36 cellular contexts compared by ENCODE assay signal in genomic region chr4:124884316-124884715, GRCh38.
"Had no signal": no experiment of that assay in that cellular context is flagged by ENCODE, and none has a peak within 500 bp of the region (broad histone marks: within the 10 kb centered on the region; RNA-seq: fewer than 3 reads in every experiment).

No MANE protein-coding gene starts in this region.

- DNase-seq: activated CD4-positive, alpha-beta memory T cell treated with anti-CD3 and anti-CD28 coated beads for 36 hours; activated CD4-positive, alpha-beta T cell treated with anti-CD3 and anti-CD28 coated beads for 36 hours; activated CD4-positive, alpha-beta T cell treated with anti-CD3 and anti-CD28 coated beads, Interleukin-2, amount 10 ng/mL, durations not matched to agents 24 days and 14 days; activated CD4-positive, CD25-positive, alpha-beta regulatory T cell; activated CD4-positive, CD25-positive, alpha-beta regulatory T cell treated with anti-CD3 and anti-CD28 coated beads, Interleukin-2, amount 50 U/mL, for 72 hours; activated CD8-positive, alpha-beta memory T cell treated with anti-CD3 and anti-CD28 coated beads, Interleukin-2, amount 10 ng/mL, durations not matched to agents 7 days and 5 days; activated CD8-positive, alpha-beta memory T cell treated with anti-CD3 and anti-CD28 coated beads, Interleukin-2, amount 50 U/mL, for 4 hours; activated CD8-positive, alpha-beta T cell treated with anti-CD3 and anti-CD28 coated beads, Interleukin-2, amount 10 ng/mL, durations not matched to agents 7 days and 5 days; activated effector memory CD4-positive, alpha-beta T cell treated with anti-CD3 and anti-CD28 coated beads, Interleukin-2, amount 50 U/mL, for 16 hours; activated naive CD4-positive, alpha-beta T cell; activated naive CD4-positive, alpha-beta T cell treated with anti-CD3 and anti-CD28 coated beads, Interleukin-2, amount 10 ng/mL, durations not matched to agents 7 days and 5 days; activated naive CD8-positive, alpha-beta T cell treated with anti-CD3 and anti-CD28 coated beads, Interleukin-2, amount 10 ng/mL, durations not matched to agents 7 days and 5 days; activated T-cell treated with anti-CD3 and anti-CD28 coated beads, Interleukin-2, amount 50 U/mL, for 1 hour; activated T-cell treated with anti-CD3 and anti-CD28 coated beads, Interleukin-2, amount 50 U/mL, for 48 hours; central memory CD4-positive, alpha-beta T cell; cerebellar nuclear complex; colonic mucosa; effector memory CD4-positive, alpha-beta T cell; erythroblast; foreskin keratinocyte; gastrocnemius medialis; glutamatergic neuron; heart left ventricle; T-helper 1 cell; T-helper 17 cell; T1000; WERI-Rb-1 had no signal

- H3K4me1 ChIP-seq: ascending aorta, breast epithelium, colonic mucosa, foreskin keratinocyte, gastrocnemius medialis, heart left ventricle had no signal

- H3K4me3 ChIP-seq: ascending aorta, breast epithelium, cardiac muscle cell, colonic mucosa, esophagus muscularis mucosa, gastrocnemius medialis, heart left ventricle had no signal

- H3K4me1 Mint-ChIP-seq: activated CD4-positive, alpha-beta T cell treated with anti-CD3 and anti-CD28 coated beads for 36 hours; activated CD4-positive, alpha-beta T cell treated with anti-CD3 and anti-CD28 coated beads, Interleukin-2, amount 10 ng/mL, durations not matched to agents 24 days and 14 days; activated CD8-positive, alpha-beta memory T cell treated with anti-CD3 and anti-CD28 coated beads, Interleukin-2, amount 10 ng/mL, durations not matched to agents 7 days and 5 days; activated naive CD4-positive, alpha-beta T cell treated with anti-CD3 and anti-CD28 coated beads, Interleukin-2, amount 10 ng/mL, durations not matched to agents 7 days and 5 days; activated naive CD8-positive, alpha-beta T cell treated with anti-CD3 and anti-CD28 coated beads, Interleukin-2, amount 10 ng/mL, durations not matched to agents 7 days and 5 days; T-helper 17 cell had no signal

- H3K27me3 Mint-ChIP-seq: activated CD4-positive, alpha-beta memory T cell treated with anti-CD3 and anti-CD28 coated beads for 36 hours; activated CD4-positive, alpha-beta T cell treated with anti-CD3 and anti-CD28 coated beads for 36 hours; activated CD4-positive, alpha-beta T cell treated with anti-CD3 and anti-CD28 coated beads, Interleukin-2, amount 10 ng/mL, durations not matched to agents 24 days and 14 days; activated CD8-positive, alpha-beta memory T cell treated with anti-CD3 and anti-CD28 coated beads, Interleukin-2, amount 10 ng/mL, durations not matched to agents 7 days and 5 days; activated naive CD4-positive, alpha-beta T cell treated with anti-CD3 and anti-CD28 coated beads, Interleukin-2, amount 10 ng/mL, durations not matched to agents 7 days and 5 days; activated naive CD8-positive, alpha-beta T cell treated with anti-CD3 and anti-CD28 coated beads, Interleukin-2, amount 10 ng/mL, durations not matched to agents 7 days and 5 days; brain; T-helper 17 cell had no signal

- H3K9me3 Mint-ChIP-seq: activated CD4-positive, alpha-beta T cell treated with anti-CD3 and anti-CD28 coated beads, Interleukin-2, amount 10 ng/mL, durations not matched to agents 24 days and 14 days; activated naive CD4-positive, alpha-beta T cell treated with anti-CD3 and anti-CD28 coated beads, Interleukin-2, amount 10 ng/mL, durations not matched to agents 7 days and 5 days; activated naive CD8-positive, alpha-beta T cell treated with anti-CD3 and anti-CD28 coated beads, Interleukin-2, amount 10 ng/mL, durations not matched to agents 7 days and 5 days; activated T-helper 1 cell treated with anti-CD3 and anti-CD28 coated beads, Interleukin-12 subunit alpha, Interleukin-12 subunit beta, Interleukin-2, Interleukin-4 antibody, amounts not matched to agents 30 ng/mL and 10 ng/mL and 1 ng/mL, durations not matched to agents 14 hours and 24 hours and 36 hours; activated T-helper 2 cell treated with anti-CD3 and anti-CD28 coated beads, Interferon-gamma antibody, Interleukin-2, Interleukin-4, amounts not matched to agents 10 μg/mL and 5 μg/mL and 100 μg/mL, durations not matched to agents 14 hours and 24 hours and 36 hours; brain; T-helper 2 cell treated with Interferon-gamma antibody and Interleukin-4, amounts not matched to agents 5 μg/mL and 100 μg/mL, for 36 hours had no signal

- ATAC-seq: activated CD4-positive, alpha-beta T cell treated with anti-CD3 and anti-CD28 coated beads for 36 hours; activated CD8-positive, alpha-beta memory T cell treated with anti-CD3 and anti-CD28 coated beads, Interleukin-2, amount 10 ng/mL, durations not matched to agents 7 days and 5 days; activated CD8-positive, alpha-beta T cell treated with anti-CD3 and anti-CD28 coated beads, Interleukin-2, amount 10 ng/mL, durations not matched to agents 7 days and 5 days; activated naive CD4-positive, alpha-beta T cell treated with anti-CD3 and anti-CD28 coated beads, Interleukin-2, amount 50 U/mL, for 72 hours; foreskin keratinocyte; gastrocnemius medialis; heart left ventricle; T-helper 17 cell had no signal

- H3K9me3 ChIP-seq: ascending aorta, breast epithelium, colonic mucosa, esophagus muscularis mucosa, gastrocnemius medialis, heart left ventricle had no signal

- H3K36me3 ChIP-seq: ascending aorta, breast epithelium, cardiac muscle cell, colonic mucosa, esophagus muscularis mucosa, gastrocnemius medialis, heart left ventricle, WERI-Rb-1 had no signal

- H3K27ac ChIP-seq: ascending aorta, breast epithelium, cardiac muscle cell, colonic mucosa, esophagus muscularis mucosa, foreskin keratinocyte, gastrocnemius medialis, heart left ventricle, WERI-Rb-1 had no signal

- H3K27me3 ChIP-seq: ascending aorta, breast epithelium, cardiac muscle cell, colonic mucosa, esophagus muscularis mucosa, foreskin keratinocyte, gastrocnemius medialis, heart left ventricle had no signal

- H3K36me3 Mint-ChIP-seq: activated CD4-positive, alpha-beta memory T cell treated with anti-CD3 and anti-CD28 coated beads for 36 hours; activated CD8-positive, alpha-beta memory T cell treated with anti-CD3 and anti-CD28 coated beads, Interleukin-2, amount 10 ng/mL, durations not matched to agents 7 days and 5 days; activated naive CD4-positive, alpha-beta T cell treated with anti-CD3 and anti-CD28 coated beads, Interleukin-2, amount 10 ng/mL, durations not matched to agents 7 days and 5 days; activated naive CD4-positive, alpha-beta T cell treated with anti-CD3 and anti-CD28 coated beads, Interleukin-2, amount 50 U/mL, for 72 hours; activated naive CD8-positive, alpha-beta T cell treated with anti-CD3 and anti-CD28 coated beads, Interleukin-2, amount 10 ng/mL, durations not matched to agents 7 days and 5 days; brain had no signal

- H3K4me3 Mint-ChIP-seq: activated CD4-positive, alpha-beta memory T cell treated with anti-CD3 and anti-CD28 coated beads for 36 hours; activated CD4-positive, alpha-beta T cell treated with anti-CD3 and anti-CD28 coated beads for 36 hours; activated CD4-positive, alpha-beta T cell treated with anti-CD3 and anti-CD28 coated beads, Interleukin-2, amount 10 ng/mL, durations not matched to agents 24 days and 14 days; activated CD8-positive, alpha-beta memory T cell treated with anti-CD3 and anti-CD28 coated beads, Interleukin-2, amount 10 ng/mL, durations not matched to agents 7 days and 5 days; activated CD8-positive, alpha-beta T cell treated with anti-CD3 and anti-CD28 coated beads, Interleukin-2, amount 10 ng/mL, durations not matched to agents 7 days and 5 days; activated naive CD4-positive, alpha-beta T cell treated with anti-CD3 and anti-CD28 coated beads, Interleukin-2, amount 10 ng/mL, durations not matched to agents 7 days and 5 days; activated naive CD8-positive, alpha-beta T cell treated with anti-CD3 and anti-CD28 coated beads, Interleukin-2, amount 10 ng/mL, durations not matched to agents 7 days and 5 days; activated T-helper 1 cell treated with anti-CD3 and anti-CD28 coated beads, Interleukin-12 subunit alpha, Interleukin-12 subunit beta, Interleukin-2, Interleukin-4 antibody, amounts not matched to agents 30 ng/mL and 10 ng/mL and 1 ng/mL, durations not matched to agents 14 hours and 24 hours and 36 hours; brain; T-helper 17 cell; T-helper 2 cell treated with Interferon-gamma antibody and Interleukin-4, amounts not matched to agents 5 μg/mL and 100 μg/mL, for 36 hours had no signal

- H3K27ac Mint-ChIP-seq: activated CD4-positive, alpha-beta memory T cell treated with anti-CD3 and anti-CD28 coated beads for 36 hours; activated CD4-positive, alpha-beta T cell treated with anti-CD3 and anti-CD28 coated beads for 36 hours; activated CD4-positive, alpha-beta T cell treated with anti-CD3 and anti-CD28 coated beads, Interleukin-2, amount 10 ng/mL, durations not matched to agents 24 days and 14 days; activated CD8-positive, alpha-beta memory T cell treated with anti-CD3 and anti-CD28 coated beads, Interleukin-2, amount 10 ng/mL, durations not matched to agents 7 days and 5 days; activated CD8-positive, alpha-beta T cell treated with anti-CD3 and anti-CD28 coated beads, Interleukin-2, amount 10 ng/mL, durations not matched to agents 7 days and 5 days; activated naive CD4-positive, alpha-beta T cell treated with anti-CD3 and anti-CD28 coated beads, Interleukin-2, amount 10 ng/mL, durations not matched to agents 7 days and 5 days; activated naive CD4-positive, alpha-beta T cell treated with anti-CD3 and anti-CD28 coated beads, Interleukin-2, amount 50 U/mL, for 72 hours; activated naive CD8-positive, alpha-beta T cell treated with anti-CD3 and anti-CD28 coated beads, Interleukin-2, amount 10 ng/mL, durations not matched to agents 7 days and 5 days; activated T-helper 1 cell treated with anti-CD3 and anti-CD28 coated beads, Interleukin-12 subunit alpha, Interleukin-12 subunit beta, Interleukin-2, Interleukin-4 antibody, amounts not matched to agents 30 ng/mL and 10 ng/mL and 1 ng/mL, durations not matched to agents 14 hours and 24 hours and 36 hours; activated T-helper 2 cell treated with anti-CD3 and anti-CD28 coated beads, Interferon-gamma antibody, Interleukin-2, Interleukin-4, amounts not matched to agents 10 μg/mL and 5 μg/mL and 100 μg/mL, durations not matched to agents 14 hours and 24 hours and 36 hours; brain; T-helper 17 cell; T-helper 2 cell treated with Interferon-gamma antibody and Interleukin-4, amounts not matched to agents 5 μg/mL and 100 μg/mL, for 36 hours had no signal
